Comparison of ENCODE assay signal across 19 cellular contexts in the genomic region with DNA sequence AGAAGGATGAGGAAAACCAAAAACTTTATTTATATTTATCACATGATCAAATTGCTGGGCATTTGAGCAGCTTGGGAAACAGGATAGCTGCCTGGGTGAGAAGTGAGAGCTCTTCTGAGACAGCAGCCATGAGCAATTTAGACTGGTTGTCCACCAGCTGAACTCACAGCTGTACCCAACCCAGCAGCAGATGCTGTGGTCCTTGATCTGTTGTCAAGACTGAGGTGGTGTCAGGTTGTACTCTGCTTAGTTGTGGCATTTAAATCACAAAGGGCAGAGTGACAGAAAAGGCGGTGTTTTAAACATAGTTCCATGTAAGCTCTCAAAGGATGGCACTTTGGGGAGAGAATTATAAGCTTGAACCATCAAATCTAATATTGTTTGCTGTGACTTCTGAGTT.
A peak's percentile ranks its signal among the peaks of the same experiment; 100 is the strongest.
DNase-seq lines count a peak whose midpoint lies in the region; ATAC-seq, FAIRE-seq and TF ChIP-seq lines count a peak whose summit lies in the region.
"Had no signal": no experiment of that assay in that cellular context is flagged by ENCODE, and none has a peak within 500 bp of the region (broad histone marks: within the 10 kb centered on the region; RNA-seq: fewer than 3 reads in every experiment).

No MANE protein-coding gene starts in this region.

- no peak overlapping the region for H3K4me2 ChIP-seq in mesendoderm (ENCODE audit: low read length)

- no peaks in the 10 kb centered on the region for H3K36me3 ChIP-seq in mesendoderm (ENCODE audit: control insufficient read depth, insufficient read depth, low read length)

- H2BK15ac ChIP-seq in mesendoderm (replicated peaks; ENCODE audit: low read depth) = peak overlapping the region; percentile 25

- H4K5ac ChIP-seq in mesendoderm (ENCODE audit: low read length) = no peak overlapping the region

- H3K27ac ChIP-seq in mesendoderm (ENCODE audit: low read depth, low read length) = no peak overlapping the region

- TF ChIP-seq POLR2A in GM12892 (IDR thresholded peaks at IDR 0.05; ENCODE audit: low read depth, low read length) = no peak

- no peak overlapping the region for H3K18ac ChIP-seq in mesendoderm (ENCODE audit: low read length)

- FAIRE-seq in GM12892 (lab: Jason Lieb, UNC) = peak; percentile 27
- FAIRE-seq: A204.1, G401.6, GM12891 had no signal

- no peak overlapping the region for H2BK5ac ChIP-seq in mesendoderm (ENCODE audit: low read length)

- 0 out of 2 replicates have a peak, but pooled peaks cover 4% of the 10 kb centered on the region for H3K9me3 Mint-ChIP-seq in WTC11
- H3K9me3 Mint-ChIP-seq: CD4-positive, alpha-beta T cell had no signal

- H3K27me3 ChIP-seq in mesendoderm (ENCODE audit: insufficient read depth, low read length, poor library complexity) = no peaks in the 10 kb centered on the region

- no peak overlapping the region for H3K56ac ChIP-seq in mesendoderm (ENCODE audit: low read length)

- peak; percentile 67 for DNase-seq in DMS 273 (lab: John Stamatoyannopoulos, UW; ENCODE audit: unreplicated experiment)
- no peak for DNase-seq in GM12892 (ENCODE audit: insufficient read length)
- no peak for DNase-seq in WTC11 (ENCODE audit: low spot score)
- DNase-seq in mesendoderm = no peak
- DNase-seq in NCI-H748 (lab: John Stamatoyannopoulos, UW; ENCODE audit: unreplicated experiment) = no peak
- no peak for DNase-seq in stimulated activated naive CD4-positive, alpha-beta T cell treated with Interleukin-2 at 50 U/mL for 16 hours (lab: John Stamatoyannopoulos, UW)
- DNase-seq: C1 segment of cervical spinal cord; Calu3; CD4-positive, alpha-beta T cell; DMS153; DMS79 treated with DMSO at 0.1 percent for 48 hours; EL; IMR-90 had no signal

- H2BK120ac ChIP-seq in mesendoderm (ENCODE audit: low read depth, low read length) = no peak overlapping the region

- no peak overlapping the region for H2AK5ac ChIP-seq in mesendoderm (ENCODE audit: low read length)

- TF ChIP-seq CTCF in WTC11 (IDR thresholded peaks at IDR 0.05) = no peak

- no peak overlapping the region for H3K4me3 ChIP-seq in mesendoderm (ENCODE audit: low read length)

- no peak overlapping the region for H3K4me3 Mint-ChIP-seq in WTC11
- H3K4me3 Mint-ChIP-seq: B cell; CD4-positive, alpha-beta T cell had no signal

- no peaks in the 10 kb centered on the region for H3K79me1 ChIP-seq in mesendoderm (ENCODE audit: low read length)

- H3K27me3 Mint-ChIP-seq in WTC11 (ENCODE audit: low read depth) = no peaks in the 10 kb centered on the region
- H3K27me3 Mint-ChIP-seq: CD4-positive, alpha-beta T cell had no signal

- POLR2A ChIA-PET in WTC11 (lab: Charles Lee) = interaction anchor here (0.6 kb wide), 1 partner anchor 237 kb away, joined by 3 read pairs; no protein-coding TSS in a partner anchor

- no peak overlapping the region for H4K8ac ChIP-seq in mesendoderm (ENCODE audit: low read depth, low read length)

- no CpG with 5 or more reads among the region's 1 CpG for WGBS in mesendoderm (ENCODE audit: extremely low coverage, insufficient coverage, low lambda C conversion rate)

- no peak overlapping the region for H3K23ac ChIP-seq in mesendoderm (ENCODE audit: low read length)

- H3K4me1 Mint-ChIP-seq in WTC11 = peaks cover 18% of the 10 kb centered on the region
- H3K4me1 Mint-ChIP-seq: B cell had no signal

- H3K79me2 ChIP-seq in mesendoderm (ENCODE audit: control insufficient read depth, insufficient read depth, low read length) = no peaks in the 10 kb centered on the region

- no peak overlapping the region for H3K4ac ChIP-seq in mesendoderm (ENCODE audit: low read depth, low read length)

- H3K4me1 ChIP-seq in mesendoderm (ENCODE audit: control insufficient read depth, low read depth, low read length) = no peaks in the 10 kb centered on the region

- H3K9ac ChIP-seq in mesendoderm (ENCODE audit: low read length) = no peak overlapping the region

- peak; percentile 59 for ATAC-seq in WTC11
- ATAC-seq in GM18867 (IDR thresholded peaks at IDR 0.05; ENCODE audit: unreplicated experiment) = no peak
- ATAC-seq: HCT116 had no signal

- H3K36me3 Mint-ChIP-seq in WTC11 = no peaks in the 10 kb centered on the region

- CTCF ChIA-PET in WTC11 (lab: Charles Lee) = no interaction called here

- no peak overlapping the region for H3K27ac Mint-ChIP-seq in WTC11
- H3K27ac Mint-ChIP-seq: B cell; CD4-positive, alpha-beta T cell had no signal

TF ChIP-seq in WTC11, 78 proteins besides CTCF, POLR2A, EP300 and RAD21:
- TF ChIP-seq PRRX2 (CRISPR knock-in tag; IDR thresholded peaks at IDR 0.05) (no peak), NR1H2 (CRISPR knock-in tag; IDR thresholded peaks at IDR 0.05) (no peak), ATF1 (CRISPR knock-in tag; IDR thresholded peaks at IDR 0.05) (no peak), ZNF423 (CRISPR knock-in tag; IDR thresholded peaks at IDR 0.05) (no peak), ZNF416 (CRISPR knock-in tag; IDR thresholded peaks at IDR 0.05) (no peak), HMGA2 (CRISPR knock-in tag; IDR thresholded peaks at IDR 0.05) (no peak), NFYB (CRISPR knock-in tag; conservative IDR thresholded peaks at IDR 0.05; ENCODE audit: low read depth) (no peak), ZNF219 (CRISPR knock-in tag; IDR thresholded peaks at IDR 0.05; ENCODE audit: borderline replicate concordance) (no peak), ZNF138 (CRISPR knock-in tag; conservative IDR thresholded peaks at IDR 0.05) (no peak), KAT7 (CRISPR knock-in tag; IDR thresholded peaks at IDR 0.05; ENCODE audit: borderline replicate concordance) (no peak), SP1 (CRISPR knock-in tag; conservative IDR thresholded peaks at IDR 0.05) (no peak), GABPB1 (CRISPR knock-in tag; IDR thresholded peaks at IDR 0.05) (no peak), NR2C2 (CRISPR knock-in tag; IDR thresholded peaks at IDR 0.05) (no peak), NR3C1 (CRISPR knock-in tag; conservative IDR thresholded peaks at IDR 0.05; ENCODE audit: low read depth) (no peak), SMAD3 (CRISPR knock-in tag; IDR thresholded peaks at IDR 0.05; ENCODE audit: borderline replicate concordance) (no peak)
- TF ChIP-seq, protein P1, sequence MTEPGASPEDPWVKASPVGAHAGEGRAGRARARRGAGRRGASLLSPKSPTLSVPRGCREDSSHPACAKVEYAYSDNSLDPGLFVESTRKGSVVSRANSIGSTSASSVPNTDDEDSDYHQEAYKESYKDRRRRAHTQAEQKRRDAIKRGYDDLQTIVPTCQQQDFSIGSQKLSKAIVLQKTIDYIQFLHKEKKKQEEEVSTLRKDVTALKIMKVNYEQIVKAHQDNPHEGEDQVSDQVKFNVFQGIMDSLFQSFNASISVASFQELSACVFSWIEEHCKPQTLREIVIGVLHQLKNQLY (CRISPR knock-in tag; IDR thresholded peaks at IDR 0.05) = no peak
- TF ChIP-seq, protein P2, sequence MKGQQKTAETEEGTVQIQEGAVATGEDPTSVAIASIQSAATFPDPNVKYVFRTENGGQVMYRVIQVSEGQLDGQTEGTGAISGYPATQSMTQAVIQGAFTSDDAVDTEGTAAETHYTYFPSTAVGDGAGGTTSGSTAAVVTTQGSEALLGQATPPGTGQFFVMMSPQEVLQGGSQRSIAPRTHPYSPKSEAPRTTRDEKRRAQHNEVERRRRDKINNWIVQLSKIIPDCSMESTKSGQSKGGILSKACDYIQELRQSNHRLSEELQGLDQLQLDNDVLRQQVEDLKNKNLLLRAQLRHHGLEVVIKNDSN (CRISPR knock-in tag; IDR thresholded peaks at IDR 0.05) = no peak
